Comparison of ENCODE assay signal across 11 cellular contexts in genomic region chr1:94335447-94335846, GRCh38.
A peak's percentile ranks its signal among the peaks of the same experiment; 100 is the strongest.
DNase-seq lines count a peak whose midpoint lies in the region; ATAC-seq and TF ChIP-seq lines count a peak whose summit lies in the region.
"Had no signal": no experiment of that assay in that cellular context is flagged by ENCODE, and none has a peak within 500 bp of the region (broad histone marks: within the 10 kb centered on the region; RNA-seq: fewer than 3 reads in every experiment).

No MANE protein-coding gene starts in this region.

- POLR2A ChIA-PET in GM10248 (lab: Yijun Ruan, JAX) = no interaction called here

- H3K4me3 ChIP-seq in mammary epithelial cell (replicated peaks in 1 of 3; ENCODE audit: insufficient read depth in 1 of 3, low read depth in 2 of 3, low read length in 3 of 3) = no peak overlapping the region
- H3K4me3 ChIP-seq in gastrocnemius medialis = no peak overlapping the region
- H3K4me3 ChIP-seq: SJCRH30 had no signal

- no peaks in the 10 kb centered on the region for H4K20me1 ChIP-seq in mammary epithelial cell (ENCODE audit: insufficient read depth, low read length)

- H3K27me3 ChIP-seq in mammary epithelial cell (ENCODE audit: insufficient read depth, low read length) = no peaks in the 10 kb centered on the region
- no peaks in the 10 kb centered on the region for H3K27me3 ChIP-seq in gastrocnemius medialis
- H3K27me3 ChIP-seq: SJCRH30 had no signal

- intact Hi-C loops in mammary epithelial cell (cut with micrococcal nuclease) = loop anchor here (1.0 to 10.0 kb wide), 7 partner anchors 89 to 1253 kb away; partner anchors contain the start of gene DNTTIP2
- intact Hi-C loops in gastrocnemius medialis (cut with DNase I; ENCODE audit: low total_unique reads) = loop anchor here (2.0 kb wide), 1 partner anchor 99 kb away; the partner anchor contains the start of gene ARHGAP29

- no TSS peak for BruUV-seq in mammary epithelial cell (replicated peaks; lab: Mats Ljungman, UMichigan)

- 0% methylated on average over 2 of the region's 2 CpGs for WGBS in mammary epithelial cell (ENCODE audit: low coverage, missing lambda C conversion rate)

- H3K4me1 ChIP-seq in mammary epithelial cell (ENCODE audit: insufficient read depth, low read length) (peaks cover 20% of the 10 kb centered on the region), gastrocnemius medialis (peaks cover 0 to 8% of the 10 kb centered on the region in 2 donors)
- H3K4me1 ChIP-seq: SJCRH30 had no signal

- H3K9me3 ChIP-seq in mammary epithelial cell (replicated peaks; ENCODE audit: insufficient read depth, low read length) (no peaks in the 10 kb centered on the region), gastrocnemius medialis (no peaks in the 10 kb centered on the region)
- H3K9me3 ChIP-seq: SJCRH30 had no signal

- peak overlapping the region; percentile 42 for H3K9ac ChIP-seq in mammary epithelial cell (ENCODE audit: insufficient read depth, low read length)

- H2AFZ ChIP-seq in mammary epithelial cell (ENCODE audit: low read depth, low read length) = peak overlapping the region; percentile 91

- peak overlapping the region; percentile 31 for H3K27ac ChIP-seq in mammary epithelial cell (ENCODE audit: insufficient read depth, low read depth, low read length)
- peak overlapping the region; percentile 29 to 64 (median 52) for H3K27ac ChIP-seq in gastrocnemius medialis
- H3K27ac ChIP-seq: SJCRH30 had no signal

- in situ Hi-C loops in mammary epithelial cell (cut with MboI; ENCODE audit: low sequenced_read_pairs in 2 of 2) = loop anchor here in 1 of 2 donors (5.0 kb wide), 1 partner anchor 283 kb away; no protein-coding TSS in a partner anchor
- in situ Hi-C loops in gastrocnemius medialis (cut with MboI; ENCODE audit: low sequenced_read_pairs in 4 of 4) = loop anchor here (5.0 to 10.0 kb wide), 3 partner anchors 271 to 311 kb away; no protein-coding TSS in a partner anchor

- no peak for TF ChIP-seq POLR2A in gastrocnemius medialis (IDR thresholded peaks at IDR 0.05)

- H3K4me2 ChIP-seq in mammary epithelial cell (ENCODE audit: insufficient read depth, low read depth, low read length) = peak overlapping the region; percentile 70

- no peaks in the 10 kb centered on the region for H3K79me2 ChIP-seq in mammary epithelial cell (ENCODE audit: insufficient read depth, low read length)

- DNase-seq in GM10248 (ENCODE audit: extremely low spot score) (peak; percentile 13), mammary epithelial cell (no peak), gastrocnemius medialis (no peak), anterior cingulate cortex (lab: John Stamatoyannopoulos, UW) (no peak), NCI-H748 treated with DMSO at 0.1 percent for 48 hours (lab: John Stamatoyannopoulos, UW) (no peak)
- DNase-seq: NK-92 treated with Interleukin-12 subunit alpha and Interleukin-12 subunit beta, amount 100 ng/mL, for 24 hours had no signal

- TF ChIP-seq CTCF in GM10248 (IDR thresholded peaks at IDR 0.05; ENCODE audit: control extremely low read depth, extremely low read depth, low read depth, missing control alignments) (no peak), mammary epithelial cell (conservative IDR thresholded peaks at IDR 0.05 in 1 of 2, IDR thresholded peaks at IDR 0.05 in 1 of 2; ENCODE audit: extremely low read depth in 1 of 2, insufficient read depth in 1 of 2, low read depth in 1 of 2, low read length in 2 of 2) (no peak), gastrocnemius medialis (IDR thresholded peaks at IDR 0.05 in 4 of 5, conservative IDR thresholded peaks at IDR 0.05 in 1 of 5) (no peak)

- CTCF ChIA-PET in GM10248 (lab: Yijun Ruan, JAX) = interaction anchor here (0.7 to 9.4 kb wide), 26 partner anchors 8 to 706 kb away, joined by 3 to 165 read pairs (median 8); no protein-coding TSS in a partner anchor
- CTCF ChIA-PET in mammary epithelial cell (lab: Charles Lee; ENCODE audit: low non-redundant PET) = interaction anchor here (0.6 to 2.4 kb wide), 14 partner anchors 99 to 762 kb away, joined by 3 to 35 read pairs (median 4); no protein-coding TSS in a partner anchor

- dilution Hi-C loops in mammary epithelial cell (cut with HindIII; ENCODE audit: low sequenced_read_pairs) = no loop called here

- H3K36me3 ChIP-seq in mammary epithelial cell (ENCODE audit: insufficient read depth, low read length) (no peaks in the 10 kb centered on the region), gastrocnemius medialis (no peaks in the 10 kb centered on the region)
- H3K36me3 ChIP-seq: SJCRH30 had no signal

- ATAC-seq in HG02798 (IDR thresholded peaks at IDR 0.05; ENCODE audit: poor library complexity, unreplicated experiment) (peak; percentile 36), gastrocnemius medialis (no peak), HG03469 (IDR thresholded peaks at IDR 0.05; ENCODE audit: unreplicated experiment) (no peak), GM18519 (IDR thresholded peaks at IDR 0.05; ENCODE audit: low FRiP score, unreplicated experiment) (no peak)
- ATAC-seq: activated CD8-positive, alpha-beta T cell treated with anti-CD3 and anti-CD28 coated beads, Interleukin-2, amount 10 ng/mL, durations not matched to agents 7 days and 5 days had no signal
